19 cellular contexts compared by ENCODE assay signal in the genomic region with DNA sequence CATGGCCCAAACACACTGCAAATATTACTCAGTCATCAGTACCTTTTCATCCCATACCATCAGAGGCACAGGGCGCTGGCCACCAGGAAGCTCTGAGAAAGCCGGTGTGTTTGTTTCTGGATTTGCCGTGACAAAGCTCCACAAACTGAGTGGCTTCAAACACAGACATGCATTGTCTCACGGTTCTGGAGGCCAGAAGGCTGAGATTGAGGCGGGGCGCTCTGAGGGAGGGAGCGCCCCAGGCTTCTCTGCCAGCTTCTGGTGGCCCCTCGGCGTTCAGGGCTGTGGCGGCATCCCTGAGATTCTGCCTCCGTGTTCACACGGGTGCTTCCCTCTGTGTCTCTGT. TPM values are rescaled to one million over a fixed set of nuclear protein-coding genes. Genes with fewer than 3 reads are reported as not detected.
DNase-seq lines count a peak whose midpoint lies in the region; ATAC-seq and TF ChIP-seq lines count a peak whose summit lies in the region.
"Had no signal": no experiment of that assay in that cellular context is flagged by ENCODE, and none has a peak within 500 bp of the region (broad histone marks: within the 10 kb centered on the region; RNA-seq: fewer than 3 reads in every experiment).

No MANE protein-coding gene starts in this region.

- H3K36me3 Mint-ChIP-seq in mesothelial cell of epicardium (no peaks in the 10 kb centered on the region), type B pancreatic cell (no peaks in the 10 kb centered on the region)

- no TSS peak for BruUV-seq in mammary epithelial cell (replicated peaks; lab: Mats Ljungman, UMichigan)

- dilution Hi-C loops in mammary epithelial cell (cut with HindIII; ENCODE audit: low sequenced_read_pairs) = no loop called here

- H3K27ac ChIP-seq in mammary epithelial cell (ENCODE audit: insufficient read depth, low read depth, low read length) = no peak overlapping the region
- H3K27ac ChIP-seq in breast epithelium = no peak overlapping the region
- H3K27ac ChIP-seq: 22Rv1, HL-60, Peyer's patch had no signal

- H3K9me3 Mint-ChIP-seq in mesothelial cell of epicardium (no peaks in the 10 kb centered on the region), type B pancreatic cell (no peaks in the 10 kb centered on the region)

- H3K4me3 Mint-ChIP-seq in mesothelial cell of epicardium = no peak overlapping the region
- no peak overlapping the region for H3K4me3 Mint-ChIP-seq in type B pancreatic cell

- intact Hi-C loops in mammary epithelial cell (cut with micrococcal nuclease) (no loop called here), breast epithelium (cut with DNase I; ENCODE audit: low total_unique reads) (no loop called here)

- in situ Hi-C loops in mammary epithelial cell (cut with MboI; ENCODE audit: low sequenced_read_pairs in 2 of 2) = no loop called here

- CTCF ChIA-PET in mammary epithelial cell (lab: Charles Lee; ENCODE audit: low non-redundant PET) = no interaction called here

- WGBS in mammary epithelial cell (ENCODE audit: low coverage, missing lambda C conversion rate) = 40% methylated on average over 12 of the region's 12 CpGs

- H3K9ac ChIP-seq in mammary epithelial cell (ENCODE audit: insufficient read depth, low read length) = no peak overlapping the region

- no peak overlapping the region for H3K4me3 ChIP-seq in mammary epithelial cell (replicated peaks in 1 of 3; ENCODE audit: insufficient read depth in 1 of 3, low read depth in 2 of 3, low read length in 3 of 3)
- H3K4me3 ChIP-seq in breast epithelium = no peak overlapping the region
- H3K4me3 ChIP-seq: Peyer's patch had no signal

- no peak for ATAC-seq in HG03457 (IDR thresholded peaks at IDR 0.05; ENCODE audit: unreplicated experiment)

- H3K27me3 Mint-ChIP-seq in mesothelial cell of epicardium (ENCODE audit: low read depth) (no peaks in the 10 kb centered on the region), type B pancreatic cell (no peaks in the 10 kb centered on the region)

- H4K20me1 ChIP-seq in mammary epithelial cell (ENCODE audit: insufficient read depth, low read length) = no peaks in the 10 kb centered on the region

- TF ChIP-seq CTCF in mammary epithelial cell (conservative IDR thresholded peaks at IDR 0.05 in 1 of 2, IDR thresholded peaks at IDR 0.05 in 1 of 2; ENCODE audit: extremely low read depth in 1 of 2, insufficient read depth in 1 of 2, low read depth in 1 of 2, low read length in 2 of 2) (no peak), breast epithelium (IDR thresholded peaks at IDR 0.05) (no peak), mesothelial cell of epicardium (IDR thresholded peaks at IDR 0.05; ENCODE audit: unreplicated experiment) (no peak), type B pancreatic cell (conservative IDR thresholded peaks at IDR 0.05) (no peak)

- H3K27ac Mint-ChIP-seq in mesothelial cell of epicardium = peak overlapping the region; percentile 9
- peak overlapping the region; percentile 50 for H3K27ac Mint-ChIP-seq in type B pancreatic cell

- peaks cover 24% of the 10 kb centered on the region for H3K4me1 Mint-ChIP-seq in mesothelial cell of epicardium
- peaks cover 9% of the 10 kb centered on the region for H3K4me1 Mint-ChIP-seq in type B pancreatic cell (ENCODE audit: unreplicated experiment)

- DNase-seq in mammary epithelial cell (no peak), breast epithelium (ENCODE audit: low spot score in 2 of 2) (no peak), SW480 (ENCODE audit: low spot score) (peak; percentile 95), mesothelial cell of epicardium (ENCODE audit: low spot score in 2 of 2, unreplicated experiment in 2 of 2) (no peak), type B pancreatic cell (ENCODE audit: extremely low spot score, unreplicated experiment) (no peak), NCI-H510A (lab: John Stamatoyannopoulos, UW) (no peak), HUDEP-2 (lab: John Stamatoyannopoulos, UW; ENCODE audit: unreplicated experiment in 76 of 76) (no peak)
- DNase-seq: COR-L47, DND-41, GDM1, NCI-H1930, NCI-H2171 treated with DMSO at 0.1 percent for 48 hours, NCI-H510A treated with DMSO at 0.1 percent for 48 hours, Peyer's patch, SHP77 had no signal

- peak overlapping the region; percentile 23 for H2AFZ ChIP-seq in mammary epithelial cell (ENCODE audit: low read depth, low read length)

- H3K9me3 ChIP-seq in mammary epithelial cell (replicated peaks; ENCODE audit: insufficient read depth, low read length) = no peaks in the 10 kb centered on the region
- no peaks in the 10 kb centered on the region for H3K9me3 ChIP-seq in breast epithelium
- H3K9me3 ChIP-seq: Peyer's patch had no signal

- H3K4me2 ChIP-seq in mammary epithelial cell (ENCODE audit: insufficient read depth, low read depth, low read length) = no peak overlapping the region

- peaks cover 12% of the 10 kb centered on the region for H3K79me2 ChIP-seq in mammary epithelial cell (ENCODE audit: insufficient read depth, low read length)

- TF ChIP-seq POLR2A in breast epithelium (IDR thresholded peaks at IDR 0.05) = no peak

- no peaks in the 10 kb centered on the region for H3K27me3 ChIP-seq in mammary epithelial cell (ENCODE audit: insufficient read depth, low read length)
- no peaks in the 10 kb centered on the region for H3K27me3 ChIP-seq in breast epithelium
- H3K27me3 ChIP-seq: Peyer's patch had no signal

- no peaks in the 10 kb centered on the region for H3K36me3 ChIP-seq in mammary epithelial cell (ENCODE audit: insufficient read depth, low read length)
- no peaks in the 10 kb centered on the region for H3K36me3 ChIP-seq in breast epithelium
- H3K36me3 ChIP-seq: Peyer's patch had no signal

- H3K4me1 ChIP-seq in mammary epithelial cell (ENCODE audit: insufficient read depth, low read length) (peaks cover 25% of the 10 kb centered on the region), breast epithelium (peaks cover 10 to 14% of the 10 kb centered on the region in 2 donors)

RNA-seq across cellular contexts. Expression of gene TTYH3, which starts 3.7 kb away (rescaled TPM):
- total RNA-seq in mammary epithelial cell = 10 to 100 TPM; 13.2 to 45.8 TPM
- 25.9 TPM for polyA plus RNA-seq in mammary epithelial cell
- polyA minus RNA-seq in mammary epithelial cell = 20.2 TPM
- total RNA-seq in breast epithelium = 10 to 100 TPM; 11.6 to 17.9 (median 17.4) TPM
- total RNA-seq in mesothelial cell of epicardium = 282 to 296 TPM (median 282 TPM) in 3 replicates
- 124 and 166 TPM in 2 replicates for total RNA-seq in type B pancreatic cell (ENCODE audit: low replicate concordance)

RNA-seq across cellular contexts. Expression of gene AMZ1, which starts 59.9 kb away (rescaled TPM):
- under 1 TPM; 0.42 to 0.50 TPM for total RNA-seq in mammary epithelial cell
- 0.15 TPM for polyA plus RNA-seq in mammary epithelial cell
- polyA minus RNA-seq in mammary epithelial cell = 0.98 TPM
- under 1 TPM; 0.16 to 0.88 (median 0.33) TPM for total RNA-seq in breast epithelium
- 0.05 to 0.49 TPM (median 0.13 TPM) in 3 replicates for total RNA-seq in mesothelial cell of epicardium
- total RNA-seq in type B pancreatic cell (ENCODE audit: low replicate concordance) = 1.2 and 5.6 TPM in 2 replicates
- total RNA-seq: H4 had no signal
